20 cellular contexts compared by ENCODE assay signal in genomic region chr16:27780468-27781194, GRCh38.
"Had no signal": no experiment of that assay in that cellular context is flagged by ENCODE, and none has a peak within 500 bp of the region (broad histone marks: within the 10 kb centered on the region; RNA-seq: fewer than 3 reads in every experiment).

No MANE protein-coding gene starts in this region.

- H3K36me3 ChIP-seq: gastrocnemius medialis, left ventricle myocardium inferior, thoracic aorta had no signal

- ATAC-seq: activated CD8-positive, alpha-beta memory T cell treated with anti-CD3 and anti-CD28 coated beads, Interleukin-2, amount 10 ng/mL, durations not matched to agents 7 days and 5 days; activated T-helper 17 cell treated with anti-CD3 and anti-CD28 coated beads, Interleukin-2, amount 50 U/mL, for 72 hours; gastrocnemius medialis; stimulated activated effector memory CD8-positive, alpha-beta T cell treated with anti-CD3 and anti-CD28 coated beads, Interleukin-12 subunit alpha, Interleukin-12 subunit beta, amount 100 ng/mL, for 72 hours had no signal

- DNase-seq: activated CD4-positive, alpha-beta memory T cell treated with anti-CD3 and anti-CD28 coated beads, Interleukin-2, amount 10 ng/mL, durations not matched to agents 7 days and 5 days; activated CD4-positive, alpha-beta T cell treated with anti-CD3 and anti-CD28 coated beads for 4 hours; activated CD8-positive, alpha-beta memory T cell treated with anti-CD3 and anti-CD28 coated beads, Interleukin-2, amount 10 ng/mL, durations not matched to agents 7 days and 5 days; activated naive CD4-positive, alpha-beta T cell; activated naive CD8-positive, alpha-beta T cell treated with anti-CD3 and anti-CD28 coated beads for 36 hours; amniotic stem cell; central memory CD4-positive, alpha-beta T cell; erythroblast; gastrocnemius medialis; kidney; stimulated activated CD4-positive, alpha-beta T cell treated with anti-CD3 and anti-CD28 coated beads, Interleukin-4, amount 100 ng/mL, for 24 hours; stomach had no signal

- H2AFZ ChIP-seq: parathyroid adenoma had no signal

- H3K4me3 ChIP-seq: gastrocnemius medialis, heart left ventricle, left ventricle myocardium inferior, smooth muscle cell, stomach had no signal

- H3K9me3 ChIP-seq: gastrocnemius medialis, heart left ventricle, left ventricle myocardium inferior, stomach, thoracic aorta had no signal

- H3K27me3 ChIP-seq: gastrocnemius medialis had no signal

- H3K4me1 ChIP-seq: gastrocnemius medialis, heart left ventricle, left ventricle myocardium inferior, parathyroid adenoma had no signal

- H3K4me2 ChIP-seq: smooth muscle cell had no signal

- H3K79me2 ChIP-seq: parathyroid adenoma had no signal

- FAIRE-seq: colon, kidney had no signal

- H3K27ac ChIP-seq: gastrocnemius medialis, heart left ventricle, left ventricle myocardium inferior, parathyroid adenoma, stomach had no signal

- H3K9ac ChIP-seq: parathyroid adenoma had no signal
